8 cellular contexts compared by ENCODE assay signal in the genomic region with DNA sequence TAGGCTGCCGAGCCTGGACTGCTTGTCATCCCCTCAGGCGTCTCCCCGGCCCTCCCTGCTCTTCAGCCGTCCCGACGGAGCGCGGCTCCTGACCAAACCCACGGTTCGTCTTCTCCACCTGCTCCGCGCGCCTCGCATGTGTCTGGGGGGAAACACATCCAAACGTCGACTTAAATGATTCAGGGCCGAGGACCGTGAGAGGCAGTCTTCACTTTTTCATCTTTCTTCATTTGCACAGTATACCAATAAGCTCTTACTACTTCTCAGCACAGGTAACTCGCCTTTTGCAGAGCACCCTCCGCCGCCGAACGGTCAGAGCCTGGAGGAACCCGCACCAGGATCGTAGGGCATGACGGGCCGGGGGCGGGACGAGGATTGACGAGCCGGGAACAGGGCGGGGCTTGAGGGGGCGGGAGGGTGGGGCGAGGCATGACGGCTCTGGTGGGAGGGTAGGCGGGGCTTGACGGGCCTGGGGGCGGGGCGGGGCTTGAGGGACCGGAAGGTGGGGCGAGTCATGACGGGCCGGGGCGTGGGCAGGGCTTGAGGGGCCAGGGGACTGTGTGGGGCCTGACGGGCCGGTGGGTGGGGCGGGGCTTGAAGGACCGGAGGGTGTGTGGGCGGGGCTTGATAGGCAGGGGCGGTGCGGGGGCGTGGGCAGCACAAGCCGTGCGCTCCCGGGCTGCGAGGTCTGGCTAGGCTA. TPM values are rescaled to one million over a fixed set of nuclear protein-coding genes. Genes with fewer than 3 reads are reported as not detected.
DNase-seq lines count a peak whose midpoint lies in the region; ATAC-seq, FAIRE-seq and TF ChIP-seq lines count a peak whose summit lies in the region.

A gene with protein sequence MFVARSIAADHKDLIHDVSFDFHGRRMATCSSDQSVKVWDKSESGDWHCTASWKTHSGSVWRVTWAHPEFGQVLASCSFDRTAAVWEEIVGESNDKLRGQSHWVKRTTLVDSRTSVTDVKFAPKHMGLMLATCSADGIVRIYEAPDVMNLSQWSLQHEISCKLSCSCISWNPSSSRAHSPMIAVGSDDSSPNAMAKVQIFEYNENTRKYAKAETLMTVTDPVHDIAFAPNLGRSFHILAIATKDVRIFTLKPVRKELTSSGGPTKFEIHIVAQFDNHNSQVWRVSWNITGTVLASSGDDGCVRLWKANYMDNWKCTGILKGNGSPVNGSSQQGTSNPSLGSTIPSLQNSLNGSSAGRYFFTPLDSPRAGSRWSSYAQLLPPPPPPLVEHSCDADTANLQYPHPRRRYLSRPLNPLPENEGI (plus strand): TSS at position 657 of the 700 bp plus-strand sequence. CDS start 111 bp downstream, outside the sequence.

- H3K36me3 ChIP-seq in pancreas (no peaks in the 10 kb centered on the region), thyroid gland (no peaks in the 10 kb centered on the region)

- TF ChIP-seq CTCF in GM12864 (IDR thresholded peaks at IDR 0.05; ENCODE audit: low read depth, low read length, missing control alignments) = no peak
- no peak for TF ChIP-seq CTCF in pancreas (IDR thresholded peaks at IDR 0.05)
- no peak for TF ChIP-seq CTCF in thyroid gland (IDR thresholded peaks at IDR 0.05)

- H3K9me3 ChIP-seq in pancreas (no peaks in the 10 kb centered on the region), thyroid gland (no peaks in the 10 kb centered on the region)

- intact Hi-C loops in Right ventricle myocardium inferior (cut with DNase I) (loop anchor here (2.0 to 5.0 kb wide), 2 partner anchors 45 to 65 kb away; partner anchors contain the start of gene CEP192), pancreas (cut with DNase I) (no loop called here), thyroid gland (cut with DNase I) (loop anchor here (10.0 kb wide), 1 partner anchor 63 kb away; the partner anchor contains the start of gene PTPN2)

- peak within 1 kb of the TSS; percentile 94 to 98 (median 94) for H3K27ac ChIP-seq in pancreas
- peak within 1 kb of the TSS; percentile 88 to 98 (median 94) for H3K27ac ChIP-seq in thyroid gland

- peak; percentile 78 for ATAC-seq in HG02763 (IDR thresholded peaks at IDR 0.05; ENCODE audit: unreplicated experiment)
- peak; percentile 98 for ATAC-seq in Right ventricle myocardium inferior
- ATAC-seq in pancreas = peak; percentile 89 to 95 (median 90)

- no peaks in the 10 kb centered on the region for H3K27me3 ChIP-seq in pancreas
- no peaks in the 10 kb centered on the region for H3K27me3 ChIP-seq in thyroid gland

- H3K4me1 ChIP-seq in pancreas (peaks cover 0 to 21% (median 10%) of the 10 kb centered on the region in 3 donors), thyroid gland (peaks cover 12 to 24% of the 10 kb centered on the region in 2 donors)

- FAIRE-seq in pancreas (lab: Jason Lieb, UNC) = no peak

- DNase-seq in GM12864 (ENCODE audit: low read depth) = peak; percentile 90
- DNase-seq in NCI-H1417 treated with DMSO at 0.1 percent for 48 hours (lab: John Stamatoyannopoulos, UW) = peak; percentile 87
- DNase-seq in SW 1271 (lab: John Stamatoyannopoulos, UW) = peak; percentile 58 to 88
- DNase-seq in activated naive CD8-positive, alpha-beta T cell treated with anti-CD3 and anti-CD28 coated beads, Interleukin-2, amount 50 U/mL, for 16 hours (ENCODE audit: low read depth, low spot score) = peak; percentile 99
- DNase-seq in Right ventricle myocardium inferior (ENCODE audit: missing footprints) = peak; percentile 100
- peak; percentile 98 to 100 (median 100) for DNase-seq in pancreas
- peak; percentile 99 for DNase-seq in thyroid gland

- H3K4me3 ChIP-seq in GM12864 (ENCODE audit: low read depth, low read length) (peak within 1 kb of the TSS; percentile 82), pancreas (peak within 1 kb of the TSS; percentile 41 to 78 (median 60)), thyroid gland (replicated peaks in 1 of 3) (peak within 1 kb of the TSS; percentile 59 to 83 (median 81))

- TF ChIP-seq POLR2A in thyroid gland (IDR thresholded peaks at IDR 0.05) = peak; percentile 10 to 72

- WGBS in pancreas, 2 donors = 1% methylated on average over 43 to 55 of the region's 56 CpGs
- WGBS in thyroid gland, 2 donors = 1 to 2% methylated on average over 29 to 45 of the region's 56 CpGs

RNA-seq across cellular contexts. Expression of the gene that starts here (rescaled TPM):
- 19.7 TPM for total RNA-seq in Right ventricle myocardium inferior
- 10 to 100 TPM; 16.7 to 23.7 (median 19.7) TPM for total RNA-seq in pancreas
- 10 to 100 TPM in 1 of 2 donors, 1 to 10 TPM in 1; 9.4 to 14.2 TPM for polyA plus RNA-seq in pancreas
- 10 to 100 TPM; 26.8 to 48.6 (median 34.9) TPM for total RNA-seq in thyroid gland

Comparison
In these comparisons a context has a peak if more than half of its experiments do, and no peak if none do; other contexts are left out.
1. Peak in every context shown above with its lines: DNase-seq, ATAC-seq, H3K4me3 ChIP-seq and H3K27ac ChIP-seq.
2. intact Hi-C loops: an anchor here in Right ventricle myocardium inferior (2.0 to 5.0 kb wide) and thyroid gland (10.0 kb wide); none called in pancreas.